1 cellular context compared by ENCODE assay signal in the genomic region with DNA sequence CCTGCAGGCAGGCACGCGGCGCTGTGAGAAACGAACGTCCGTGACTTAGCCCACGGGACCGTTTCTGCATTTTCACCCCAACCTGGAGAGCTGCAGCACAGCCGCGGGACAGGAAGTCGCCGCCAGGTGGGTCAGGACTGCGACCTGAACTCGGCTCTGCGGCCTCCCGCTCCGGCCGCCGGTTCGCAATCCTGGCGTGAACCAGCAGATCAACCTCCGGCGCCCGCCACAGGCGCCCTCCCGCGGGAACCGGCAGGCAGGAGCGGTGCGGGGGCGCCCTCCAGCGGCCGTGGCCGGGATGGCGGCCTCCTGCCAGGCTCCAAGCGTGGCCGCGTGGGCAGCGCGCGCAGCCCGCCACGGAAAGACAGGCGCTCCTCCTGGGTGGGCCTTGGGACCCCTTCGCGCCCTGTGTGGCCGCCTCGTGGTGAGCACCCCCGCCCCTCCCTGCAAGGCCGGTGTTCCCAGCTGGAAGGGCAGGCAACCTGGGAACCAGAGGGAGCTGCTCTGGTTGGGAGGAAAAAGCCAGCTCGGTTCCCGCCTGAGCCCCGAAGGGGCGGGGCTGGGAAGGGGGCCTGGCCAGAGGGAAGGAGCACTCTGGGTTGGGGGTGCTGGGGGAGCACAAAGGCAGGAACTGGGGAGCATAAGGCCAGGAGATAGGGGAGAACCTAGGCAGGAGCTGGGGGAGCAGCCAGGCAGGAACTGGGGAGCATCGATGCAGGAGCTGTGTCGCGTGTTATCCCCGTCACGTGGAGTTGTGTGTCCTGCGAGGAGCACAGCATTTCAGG.
A peak's percentile ranks its signal among the peaks of the same experiment; 100 is the strongest.
TF ChIP-seq lines count a peak whose summit lies in the region.

No MANE protein-coding gene starts in this region.

TF ChIP-seq in GM12878, 131 proteins besides CTCF, POLR2A, EP300 and RAD21 (continued from another document and continues in another):
- TF ChIP-seq, protein P1, sequence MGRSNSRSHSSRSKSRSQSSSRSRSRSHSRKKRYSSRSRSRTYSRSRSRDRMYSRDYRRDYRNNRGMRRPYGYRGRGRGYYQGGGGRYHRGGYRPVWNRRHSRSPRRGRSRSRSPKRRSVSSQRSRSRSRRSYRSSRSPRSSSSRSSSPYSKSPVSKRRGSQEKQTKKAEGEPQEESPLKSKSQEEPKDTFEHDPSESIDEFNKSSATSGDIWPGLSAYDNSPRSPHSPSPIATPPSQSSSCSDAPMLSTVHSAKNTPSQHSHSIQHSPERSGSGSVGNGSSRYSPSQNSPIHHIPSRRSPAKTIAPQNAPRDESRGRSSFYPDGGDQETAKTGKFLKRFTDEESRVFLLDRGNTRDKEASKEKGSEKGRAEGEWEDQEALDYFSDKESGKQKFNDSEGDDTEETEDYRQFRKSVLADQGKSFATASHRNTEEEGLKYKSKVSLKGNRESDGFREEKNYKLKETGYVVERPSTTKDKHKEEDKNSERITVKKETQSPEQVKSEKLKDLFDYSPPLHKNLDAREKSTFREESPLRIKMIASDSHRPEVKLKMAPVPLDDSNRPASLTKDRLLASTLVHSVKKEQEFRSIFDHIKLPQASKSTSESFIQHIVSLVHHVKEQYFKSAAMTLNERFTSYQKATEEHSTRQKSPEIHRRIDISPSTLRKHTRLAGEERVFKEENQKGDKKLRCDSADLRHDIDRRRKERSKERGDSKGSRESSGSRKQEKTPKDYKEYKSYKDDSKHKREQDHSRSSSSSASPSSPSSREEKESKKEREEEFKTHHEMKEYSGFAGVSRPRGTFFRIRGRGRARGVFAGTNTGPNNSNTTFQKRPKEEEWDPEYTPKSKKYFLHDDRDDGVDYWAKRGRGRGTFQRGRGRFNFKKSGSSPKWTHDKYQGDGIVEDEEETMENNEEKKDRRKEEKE (IDR thresholded peaks at IDR 0.05), result no peak
- TF ChIP-seq, protein P2, sequence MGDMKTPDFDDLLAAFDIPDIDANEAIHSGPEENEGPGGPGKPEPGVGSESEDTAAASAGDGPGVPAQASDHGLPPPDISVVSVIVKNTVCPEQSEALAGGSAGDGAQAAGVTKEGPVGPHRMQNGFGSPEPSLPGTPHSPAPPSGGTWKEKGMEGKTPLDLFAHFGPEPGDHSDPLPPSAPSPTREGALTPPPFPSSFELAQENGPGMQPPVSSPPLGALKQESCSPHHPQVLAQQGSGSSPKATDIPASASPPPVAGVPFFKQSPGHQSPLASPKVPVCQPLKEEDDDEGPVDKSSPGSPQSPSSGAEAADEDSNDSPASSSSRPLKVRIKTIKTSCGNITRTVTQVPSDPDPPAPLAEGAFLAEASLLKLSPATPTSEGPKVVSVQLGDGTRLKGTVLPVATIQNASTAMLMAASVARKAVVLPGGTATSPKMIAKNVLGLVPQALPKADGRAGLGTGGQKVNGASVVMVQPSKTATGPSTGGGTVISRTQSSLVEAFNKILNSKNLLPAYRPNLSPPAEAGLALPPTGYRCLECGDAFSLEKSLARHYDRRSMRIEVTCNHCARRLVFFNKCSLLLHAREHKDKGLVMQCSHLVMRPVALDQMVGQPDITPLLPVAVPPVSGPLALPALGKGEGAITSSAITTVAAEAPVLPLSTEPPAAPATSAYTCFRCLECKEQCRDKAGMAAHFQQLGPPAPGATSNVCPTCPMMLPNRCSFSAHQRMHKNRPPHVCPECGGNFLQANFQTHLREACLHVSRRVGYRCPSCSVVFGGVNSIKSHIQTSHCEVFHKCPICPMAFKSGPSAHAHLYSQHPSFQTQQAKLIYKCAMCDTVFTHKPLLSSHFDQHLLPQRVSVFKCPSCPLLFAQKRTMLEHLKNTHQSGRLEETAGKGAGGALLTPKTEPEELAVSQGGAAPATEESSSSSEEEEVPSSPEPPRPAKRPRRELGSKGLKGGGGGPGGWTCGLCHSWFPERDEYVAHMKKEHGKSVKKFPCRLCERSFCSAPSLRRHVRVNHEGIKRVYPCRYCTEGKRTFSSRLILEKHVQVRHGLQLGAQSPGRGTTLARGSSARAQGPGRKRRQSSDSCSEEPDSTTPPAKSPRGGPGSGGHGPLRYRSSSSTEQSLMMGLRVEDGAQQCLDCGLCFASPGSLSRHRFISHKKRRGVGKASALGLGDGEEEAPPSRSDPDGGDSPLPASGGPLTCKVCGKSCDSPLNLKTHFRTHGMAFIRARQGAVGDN (IDR thresholded peaks at IDR 0.05), result no peak; the same call in 1 of the 2 replicates
- TF ChIP-seq ASH2L (IDR thresholded peaks at IDR 0.05; ENCODE audit: borderline replicate concordance, low read depth) (no peak), NFXL1 (IDR thresholded peaks at IDR 0.05; ENCODE audit: borderline replicate concordance) (no peak), MXI1 (IDR thresholded peaks at IDR 0.05; ENCODE audit: low read depth, low read length) (peak; percentile 10; the same call in 1 of the 2 replicates), IKZF1 (conservative IDR thresholded peaks at IDR 0.05) (peak; percentile 86), POLR2AphosphoS2 (IDR thresholded peaks at IDR 0.05; ENCODE audit: low read depth, low read length) (no peak), NR2C1 (IDR thresholded peaks at IDR 0.05) (0 out of 2 replicates have a peak, but pooled peaks have one; percentile 23), ESRRA (IDR thresholded peaks at IDR 0.05; ENCODE audit: low read length) (0 out of 2 replicates have a peak, but pooled peaks have one; percentile 48), PAX5 (IDR thresholded peaks at IDR 0.05; ENCODE audit: borderline replicate concordance, low read depth, low read length) (no peak), SREBF2 (IDR thresholded peaks at IDR 0.05; ENCODE audit: low read length) (no peak), FOXK2 (IDR thresholded peaks at IDR 0.05) (no peak), EGR1 (IDR thresholded peaks at IDR 0.05; ENCODE audit: borderline replicate concordance in 1 of 2, low read depth in 2 of 2, low read length in 2 of 2) (peak in 1 of 2 experiments; percentile 64; a peak in 1 of 3 replicates), MEF2B (IDR thresholded peaks at IDR 0.05; ENCODE audit: partially characterized antibody, poor library complexity, severe bottlenecking) (peak; percentile 47), CHD4 (IDR thresholded peaks at IDR 0.05) (no peak), ATF7 (IDR thresholded peaks at IDR 0.05; ENCODE audit: low read depth) (no peak), YY1 (IDR thresholded peaks at IDR 0.05; ENCODE audit: low read depth, low read length) (peak; percentile 85), SREBF1 (IDR thresholded peaks at IDR 0.05; ENCODE audit: low read length) (no peak), SMAD5 (IDR thresholded peaks at IDR 0.05; ENCODE audit: low read depth) (no peak), RCOR1 (conservative IDR thresholded peaks at IDR 0.05; ENCODE audit: low read depth, low read length) (no peak), RUNX3 (IDR thresholded peaks at IDR 0.05; ENCODE audit: low read length) (peak; percentile 72), TBL1XR1 (IDR thresholded peaks at IDR 0.05; ENCODE audit: low read depth, low read length) (no peak), RB1 (IDR thresholded peaks at IDR 0.05; ENCODE audit: borderline replicate concordance) (peak; percentile 97), MYB (IDR thresholded peaks at IDR 0.05; ENCODE audit: borderline replicate concordance, low read depth, low read length) (no peak), MTA3 (IDR thresholded peaks at IDR 0.05; ENCODE audit: borderline replicate concordance, low read length) (no peak)
- TF ChIP-seq, protein P3, sequence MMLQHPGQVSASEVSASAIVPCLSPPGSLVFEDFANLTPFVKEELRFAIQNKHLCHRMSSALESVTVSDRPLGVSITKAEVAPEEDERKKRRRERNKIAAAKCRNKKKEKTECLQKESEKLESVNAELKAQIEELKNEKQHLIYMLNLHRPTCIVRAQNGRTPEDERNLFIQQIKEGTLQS (IDR thresholded peaks at IDR 0.05; ENCODE audit: borderline replicate concordance, extremely low read depth, low read depth, low read length), result no peak
- TF ChIP-seq, protein P4, sequence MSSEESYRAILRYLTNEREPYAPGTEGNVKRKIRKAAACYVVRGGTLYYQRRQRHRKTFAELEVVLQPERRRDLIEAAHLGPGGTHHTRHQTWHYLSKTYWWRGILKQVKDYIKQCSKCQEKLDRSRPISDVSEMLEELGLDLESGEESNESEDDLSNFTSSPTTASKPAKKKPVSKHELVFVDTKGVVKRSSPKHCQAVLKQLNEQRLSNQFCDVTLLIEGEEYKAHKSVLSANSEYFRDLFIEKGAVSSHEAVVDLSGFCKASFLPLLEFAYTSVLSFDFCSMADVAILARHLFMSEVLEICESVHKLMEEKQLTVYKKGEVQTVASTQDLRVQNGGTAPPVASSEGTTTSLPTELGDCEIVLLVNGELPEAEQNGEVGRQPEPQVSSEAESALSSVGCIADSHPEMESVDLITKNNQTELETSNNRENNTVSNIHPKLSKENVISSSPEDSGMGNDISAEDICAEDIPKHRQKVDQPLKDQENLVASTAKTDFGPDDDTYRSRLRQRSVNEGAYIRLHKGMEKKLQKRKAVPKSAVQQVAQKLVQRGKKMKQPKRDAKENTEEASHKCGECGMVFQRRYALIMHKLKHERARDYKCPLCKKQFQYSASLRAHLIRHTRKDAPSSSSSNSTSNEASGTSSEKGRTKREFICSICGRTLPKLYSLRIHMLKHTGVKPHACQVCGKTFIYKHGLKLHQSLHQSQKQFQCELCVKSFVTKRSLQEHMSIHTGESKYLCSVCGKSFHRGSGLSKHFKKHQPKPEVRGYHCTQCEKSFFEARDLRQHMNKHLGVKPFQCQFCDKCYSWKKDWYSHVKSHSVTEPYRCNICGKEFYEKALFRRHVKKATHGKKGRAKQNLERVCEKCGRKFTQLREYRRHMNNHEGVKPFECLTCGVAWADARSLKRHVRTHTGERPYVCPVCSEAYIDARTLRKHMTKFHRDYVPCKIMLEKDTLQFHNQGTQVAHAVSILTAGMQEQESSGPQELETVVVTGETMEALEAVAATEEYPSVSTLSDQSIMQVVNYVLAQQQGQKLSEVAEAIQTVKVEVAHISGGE (CRISPR knock-in tag; IDR thresholded peaks at IDR 0.05), result no peak
- TF ChIP-seq, protein P5, sequence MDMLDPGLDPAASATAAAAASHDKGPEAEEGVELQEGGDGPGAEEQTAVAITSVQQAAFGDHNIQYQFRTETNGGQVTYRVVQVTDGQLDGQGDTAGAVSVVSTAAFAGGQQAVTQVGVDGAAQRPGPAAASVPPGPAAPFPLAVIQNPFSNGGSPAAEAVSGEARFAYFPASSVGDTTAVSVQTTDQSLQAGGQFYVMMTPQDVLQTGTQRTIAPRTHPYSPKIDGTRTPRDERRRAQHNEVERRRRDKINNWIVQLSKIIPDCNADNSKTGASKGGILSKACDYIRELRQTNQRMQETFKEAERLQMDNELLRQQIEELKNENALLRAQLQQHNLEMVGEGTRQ (IDR thresholded peaks at IDR 0.05; ENCODE audit: borderline replicate concordance, low read depth, low read length), result no peak
- TF ChIP-seq, protein P6, sequence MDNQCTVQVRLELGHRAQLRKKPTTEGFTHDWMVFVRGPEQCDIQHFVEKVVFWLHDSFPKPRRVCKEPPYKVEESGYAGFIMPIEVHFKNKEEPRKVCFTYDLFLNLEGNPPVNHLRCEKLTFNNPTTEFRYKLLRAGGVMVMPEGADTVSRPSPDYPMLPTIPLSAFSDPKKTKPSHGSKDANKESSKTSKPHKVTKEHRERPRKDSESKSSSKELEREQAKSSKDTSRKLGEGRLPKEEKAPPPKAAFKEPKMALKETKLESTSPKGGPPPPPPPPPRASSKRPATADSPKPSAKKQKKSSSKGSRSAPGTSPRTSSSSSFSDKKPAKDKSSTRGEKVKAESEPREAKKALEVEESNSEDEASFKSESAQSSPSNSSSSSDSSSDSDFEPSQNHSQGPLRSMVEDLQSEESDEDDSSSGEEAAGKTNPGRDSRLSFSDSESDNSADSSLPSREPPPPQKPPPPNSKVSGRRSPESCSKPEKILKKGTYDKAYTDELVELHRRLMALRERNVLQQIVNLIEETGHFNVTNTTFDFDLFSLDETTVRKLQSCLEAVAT (IDR thresholded peaks at IDR 0.05), result no peak
- TF ChIP-seq, protein P7, sequence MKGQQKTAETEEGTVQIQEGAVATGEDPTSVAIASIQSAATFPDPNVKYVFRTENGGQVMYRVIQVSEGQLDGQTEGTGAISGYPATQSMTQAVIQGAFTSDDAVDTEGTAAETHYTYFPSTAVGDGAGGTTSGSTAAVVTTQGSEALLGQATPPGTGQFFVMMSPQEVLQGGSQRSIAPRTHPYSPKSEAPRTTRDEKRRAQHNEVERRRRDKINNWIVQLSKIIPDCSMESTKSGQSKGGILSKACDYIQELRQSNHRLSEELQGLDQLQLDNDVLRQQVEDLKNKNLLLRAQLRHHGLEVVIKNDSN (IDR thresholded peaks at IDR 0.05; ENCODE audit: borderline replicate concordance, extremely low read length, insufficient read depth, low read depth, low read length), result peak; percentile 9
- TF ChIP-seq, protein P8, sequence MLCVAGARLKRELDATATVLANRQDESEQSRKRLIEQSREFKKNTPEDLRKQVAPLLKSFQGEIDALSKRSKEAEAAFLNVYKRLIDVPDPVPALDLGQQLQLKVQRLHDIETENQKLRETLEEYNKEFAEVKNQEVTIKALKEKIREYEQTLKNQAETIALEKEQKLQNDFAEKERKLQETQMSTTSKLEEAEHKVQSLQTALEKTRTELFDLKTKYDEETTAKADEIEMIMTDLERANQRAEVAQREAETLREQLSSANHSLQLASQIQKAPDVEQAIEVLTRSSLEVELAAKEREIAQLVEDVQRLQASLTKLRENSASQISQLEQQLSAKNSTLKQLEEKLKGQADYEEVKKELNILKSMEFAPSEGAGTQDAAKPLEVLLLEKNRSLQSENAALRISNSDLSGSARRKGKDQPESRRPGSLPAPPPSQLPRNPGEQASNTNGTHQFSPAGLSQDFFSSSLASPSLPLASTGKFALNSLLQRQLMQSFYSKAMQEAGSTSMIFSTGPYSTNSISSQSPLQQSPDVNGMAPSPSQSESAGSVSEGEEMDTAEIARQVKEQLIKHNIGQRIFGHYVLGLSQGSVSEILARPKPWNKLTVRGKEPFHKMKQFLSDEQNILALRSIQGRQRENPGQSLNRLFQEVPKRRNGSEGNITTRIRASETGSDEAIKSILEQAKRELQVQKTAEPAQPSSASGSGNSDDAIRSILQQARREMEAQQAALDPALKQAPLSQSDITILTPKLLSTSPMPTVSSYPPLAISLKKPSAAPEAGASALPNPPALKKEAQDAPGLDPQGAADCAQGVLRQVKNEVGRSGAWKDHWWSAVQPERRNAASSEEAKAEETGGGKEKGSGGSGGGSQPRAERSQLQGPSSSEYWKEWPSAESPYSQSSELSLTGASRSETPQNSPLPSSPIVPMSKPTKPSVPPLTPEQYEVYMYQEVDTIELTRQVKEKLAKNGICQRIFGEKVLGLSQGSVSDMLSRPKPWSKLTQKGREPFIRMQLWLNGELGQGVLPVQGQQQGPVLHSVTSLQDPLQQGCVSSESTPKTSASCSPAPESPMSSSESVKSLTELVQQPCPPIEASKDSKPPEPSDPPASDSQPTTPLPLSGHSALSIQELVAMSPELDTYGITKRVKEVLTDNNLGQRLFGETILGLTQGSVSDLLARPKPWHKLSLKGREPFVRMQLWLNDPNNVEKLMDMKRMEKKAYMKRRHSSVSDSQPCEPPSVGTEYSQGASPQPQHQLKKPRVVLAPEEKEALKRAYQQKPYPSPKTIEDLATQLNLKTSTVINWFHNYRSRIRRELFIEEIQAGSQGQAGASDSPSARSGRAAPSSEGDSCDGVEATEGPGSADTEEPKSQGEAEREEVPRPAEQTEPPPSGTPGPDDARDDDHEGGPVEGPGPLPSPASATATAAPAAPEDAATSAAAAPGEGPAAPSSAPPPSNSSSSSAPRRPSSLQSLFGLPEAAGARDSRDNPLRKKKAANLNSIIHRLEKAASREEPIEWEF (IDR thresholded peaks at IDR 0.05; ENCODE audit: insufficient replicate concordance, low read depth, low read length), result no peak
- TF ChIP-seq, protein P9, sequence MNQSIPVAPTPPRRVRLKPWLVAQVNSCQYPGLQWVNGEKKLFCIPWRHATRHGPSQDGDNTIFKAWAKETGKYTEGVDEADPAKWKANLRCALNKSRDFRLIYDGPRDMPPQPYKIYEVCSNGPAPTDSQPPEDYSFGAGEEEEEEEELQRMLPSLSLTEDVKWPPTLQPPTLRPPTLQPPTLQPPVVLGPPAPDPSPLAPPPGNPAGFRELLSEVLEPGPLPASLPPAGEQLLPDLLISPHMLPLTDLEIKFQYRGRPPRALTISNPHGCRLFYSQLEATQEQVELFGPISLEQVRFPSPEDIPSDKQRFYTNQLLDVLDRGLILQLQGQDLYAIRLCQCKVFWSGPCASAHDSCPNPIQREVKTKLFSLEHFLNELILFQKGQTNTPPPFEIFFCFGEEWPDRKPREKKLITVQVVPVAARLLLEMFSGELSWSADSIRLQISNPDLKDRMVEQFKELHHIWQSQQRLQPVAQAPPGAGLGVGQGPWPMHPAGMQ (IDR thresholded peaks at IDR 0.05; ENCODE audit: borderline replicate concordance), result no peak
